In the genomic region with DNA sequence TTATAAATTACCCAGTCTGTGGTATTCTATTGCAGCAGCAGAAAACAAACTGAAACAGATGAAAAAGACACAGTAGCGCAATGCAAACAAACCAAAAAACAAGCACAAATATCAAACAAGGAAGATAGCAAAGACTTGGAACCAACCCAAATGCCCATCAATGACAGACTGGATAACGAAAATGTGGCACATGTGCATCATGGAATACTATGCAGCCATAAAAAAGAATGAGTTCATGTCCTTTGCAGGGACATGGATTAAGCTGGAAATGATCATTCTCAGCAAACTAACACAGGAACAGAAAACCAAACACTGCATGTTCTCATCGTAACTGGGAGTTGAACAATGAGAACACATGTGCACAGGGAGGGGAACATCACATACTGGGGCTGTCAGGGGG, we compare ENCODE assay signal across 19 cellular contexts. TPM values are rescaled to one million over a fixed set of nuclear protein-coding genes. Genes with fewer than 3 reads are reported as not detected.
"Had no signal": no experiment of that assay in that cellular context is flagged by ENCODE, and none has a peak within 500 bp of the region (broad histone marks: within the 10 kb centered on the region; RNA-seq: fewer than 3 reads in every experiment).

No MANE protein-coding gene starts in this region.

RNA-seq across cellular contexts. Expression of a gene that starts 25.0 kb away (rescaled TPM):
- total RNA-seq: activated naive CD8-positive, alpha-beta T cell treated with anti-CD3 and anti-CD28 coated beads for 36 hours had no signal

RNA-seq across cellular contexts. Expression of a gene that starts 30.2 kb away (rescaled TPM):
- total RNA-seq: activated naive CD4-positive, alpha-beta T cell treated with anti-CD3 and anti-CD28 coated beads for 36 hours; activated naive CD4-positive, alpha-beta T cell treated with anti-CD3 and anti-CD28 coated beads, Interleukin-2, amount 50 U/mL, for 72 hours; activated naive CD8-positive, alpha-beta T cell treated with anti-CD3 and anti-CD28 coated beads for 36 hours; activated naive CD8-positive, alpha-beta T cell treated with anti-CD3 and anti-CD28 coated beads, Interleukin-2, amount 10 ng/mL, durations not matched to agents 7 days and 5 days; activated T-cell treated with anti-CD3 and anti-CD28 coated beads, Interleukin-2, amount 50 U/mL, for 4 hours; activated T-helper 1 cell treated with anti-CD3 and anti-CD28 coated beads, Interleukin-12 subunit alpha, Interleukin-12 subunit beta, Interleukin-2, Interleukin-4 antibody, amounts not matched to agents 30 ng/mL and 10 ng/mL and 1 ng/mL, durations not matched to agents 14 hours and 24 hours and 36 hours; activated T-helper 17 cell treated with anti-CD3 and anti-CD28 coated beads, Interleukin-2, amount 50 U/mL, for 72 hours; activated T-helper 2 cell treated with anti-CD3 and anti-CD28 coated beads, Interferon-gamma antibody, Interleukin-2, Interleukin-4, amounts not matched to agents 10 μg/mL and 5 μg/mL and 100 μg/mL, durations not matched to agents 14 hours and 24 hours and 36 hours; adrenal gland; ascending aorta; astrocyte; body of pancreas; breast epithelium; bronchial epithelial cell; cardiac muscle cell; cardiac septum; chondrocyte had no signal
- polyA plus RNA-seq: adipose tissue, adrenal gland, aorta, cardiac muscle cell had no signal
